In the genomic region with DNA sequence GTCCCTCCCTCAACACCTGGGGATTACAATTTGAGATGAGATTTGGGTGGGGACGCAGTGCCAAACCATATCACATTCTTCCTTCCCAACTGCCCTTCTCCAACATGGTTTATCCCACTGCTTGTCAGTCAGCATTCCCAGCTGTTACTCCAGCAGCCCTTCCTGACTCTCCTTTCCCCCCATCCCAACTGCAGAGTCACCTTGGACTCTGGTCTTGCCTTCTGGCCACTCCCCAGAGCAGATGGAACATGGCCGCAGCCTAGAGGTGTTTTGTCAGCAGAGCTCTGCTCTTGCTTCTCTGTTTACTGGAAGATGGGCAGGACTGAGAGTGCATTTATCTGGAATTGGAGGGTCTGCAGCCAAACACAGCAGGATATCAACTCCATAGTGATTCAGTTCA, we compare ENCODE assay signal across 1 cellular context.
TF ChIP-seq lines count a peak whose summit lies in the region.

No MANE protein-coding gene starts in this region.

TF ChIP-seq in H1, 55 proteins besides CTCF, POLR2A, EP300 and RAD21 (continued from another document):
- TF ChIP-seq CBX8 (IDR thresholded peaks at IDR 0.05; ENCODE audit: borderline replicate concordance, low read depth, low read length) (no peak), EZH2 (IDR thresholded peaks at IDR 0.05; ENCODE audit: low read depth, low read length, severe bottlenecking) (no peak), SP2 (IDR thresholded peaks at IDR 0.05; ENCODE audit: low read length) (no peak), ASH2L (IDR thresholded peaks at IDR 0.05; ENCODE audit: low read length) (no peak), RBBP5 (IDR thresholded peaks at IDR 0.05; ENCODE audit: borderline replicate concordance, low read depth, low read length) (no peak)
